Comparison of ENCODE assay signal across 26 cellular contexts in genomic region chr4:94814237-94814636, GRCh38. TPM values are rescaled to one million over a fixed set of nuclear protein-coding genes. Genes with fewer than 3 reads are reported as not detected.
DNase-seq lines count a peak whose midpoint lies in the region; ATAC-seq, FAIRE-seq and TF ChIP-seq lines count a peak whose summit lies in the region.
"Had no signal": no experiment of that assay in that cellular context is flagged by ENCODE, and none has a peak within 500 bp of the region (broad histone marks: within the 10 kb centered on the region; RNA-seq: fewer than 3 reads in every experiment).

No MANE protein-coding gene starts in this region.

- no peak overlapping the region for H3K4me3 ChIP-seq in bronchial epithelial cell (ENCODE audit: low read depth, low read length)
- H3K4me3 ChIP-seq: SK-N-MC, thyroid gland had no signal

- no peaks in the 10 kb centered on the region for H3K27me3 ChIP-seq in bronchial epithelial cell (ENCODE audit: control insufficient read depth, insufficient read depth, low read length)
- H3K27me3 ChIP-seq: thyroid gland had no signal

- TF ChIP-seq POLR2A in GM12892 (IDR thresholded peaks at IDR 0.05; ENCODE audit: low read depth, low read length), result no peak

- H3K36me3 ChIP-seq in bronchial epithelial cell (ENCODE audit: control insufficient read depth, insufficient read depth, low read length), result no peaks in the 10 kb centered on the region
- H3K36me3 ChIP-seq: thyroid gland had no signal

- no peak for TF ChIP-seq CTCF in bronchial epithelial cell (IDR thresholded peaks at IDR 0.05; ENCODE audit: insufficient read depth, low read length, severe bottlenecking)

- ATAC-seq in GM18511 (IDR thresholded peaks at IDR 0.05; ENCODE audit: unreplicated experiment), result peak; percentile 56
- peak; percentile 86 for ATAC-seq in GM21619 (IDR thresholded peaks at IDR 0.05; ENCODE audit: unreplicated experiment)
- ATAC-seq in HG03196 (IDR thresholded peaks at IDR 0.05; ENCODE audit: unreplicated experiment), result peak; percentile 73
- ATAC-seq in GM21786 (IDR thresholded peaks at IDR 0.05; ENCODE audit: unreplicated experiment), result no peak
- ATAC-seq in GM18519 (IDR thresholded peaks at IDR 0.05; ENCODE audit: low FRiP score, unreplicated experiment), result no peak
- ATAC-seq: activated naive CD8-positive, alpha-beta T cell treated with anti-CD3 and anti-CD28 coated beads, Interleukin-2, amount 50 U/mL, for 24 hours; foreskin keratinocyte; left colon; sciatic nerve had no signal

- DNase-seq in bronchial epithelial cell (ENCODE audit: low read depth), result peak; percentile 33
- DNase-seq in GM12892 (ENCODE audit: insufficient read length), result no peak
- DNase-seq in NCI-H2107 (lab: John Stamatoyannopoulos, UW), result no peak
- DNase-seq: activated CD4-positive, alpha-beta T cell treated with anti-CD3 and anti-CD28 coated beads for 4 hours; activated CD8-positive, alpha-beta memory T cell treated with anti-CD3 and anti-CD28 coated beads for 24 hours; activated gamma-delta T cell; activated naive CD8-positive, alpha-beta T cell treated with anti-CD3 and anti-CD28 coated beads, Interleukin-2, amount 50 U/mL, for 24 hours; activated T-cell treated with anti-CD3 and anti-CD28 coated beads, Interleukin-2, amount 50 U/mL, for 1 hour; C1 segment of cervical spinal cord; EL; foreskin keratinocyte; left colon; MV-4-11; NCI-H1694; NCI-H526 treated with DMSO at 0.1 percent for 48 hours; T-helper 2 cell; thyroid gland had no signal

- FAIRE-seq in bronchial epithelial cell (lab: Jason Lieb, UNC) (no peak), GM12892 (lab: Jason Lieb, UNC) (no peak)
- FAIRE-seq: H1, HTR-8/SVneo had no signal

RNA-seq across cellular contexts. Expression of gene BMPR1B, which starts 56.5 kb away (rescaled TPM):
- 14.5 and 15.3 TPM in 2 replicates for total RNA-seq in bronchial epithelial cell
- polyA plus RNA-seq in GM12892 (2012; ENCODE audit: missing spikeins), result 0.04 TPM

Comparison
In these comparisons a context has a peak if more than half of its experiments do, and no peak if none do; other contexts are left out.
1. ATAC-seq: peak in GM18511 (single experiment), GM21619 (single experiment) and HG03196 (single experiment); none in GM21786 (single experiment) and GM18519 (single experiment).